Comparison of ENCODE assay signal across 13 cellular contexts in the genomic region with DNA sequence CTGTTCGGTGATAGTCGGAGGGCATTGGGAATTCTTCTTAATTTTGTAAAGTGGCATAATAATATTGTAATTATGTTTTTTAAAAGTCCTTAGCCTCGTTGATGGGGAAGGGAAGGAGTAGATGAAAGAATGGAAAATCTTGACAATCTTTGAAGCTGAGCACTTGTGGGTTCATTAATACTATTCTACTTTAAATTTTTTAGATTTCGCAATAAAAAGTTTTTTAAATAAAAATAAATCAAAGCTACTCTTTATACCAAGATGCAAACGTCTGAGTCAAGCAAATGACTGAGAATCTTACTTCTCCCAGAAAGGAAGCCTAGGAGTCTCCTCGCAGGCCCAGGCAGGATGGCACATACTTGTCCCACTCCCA.
DNase-seq lines count a peak whose midpoint lies in the region; ATAC-seq and TF ChIP-seq lines count a peak whose summit lies in the region.
"Had no signal": no experiment of that assay in that cellular context is flagged by ENCODE, and none has a peak within 500 bp of the region (broad histone marks: within the 10 kb centered on the region; RNA-seq: fewer than 3 reads in every experiment).

No MANE protein-coding gene starts in this region.

- H3K27ac ChIP-seq in PC-3 (ENCODE audit: low read length) = no peak overlapping the region
- H3K27ac ChIP-seq in endodermal cell (ENCODE audit: low read depth, low read length) = no peak overlapping the region
- no peak overlapping the region for H3K27ac ChIP-seq in trophoblast cell (ENCODE audit: low read depth, low read length)

- H4K12ac ChIP-seq in trophoblast cell (ENCODE audit: low read depth, low read length) = no peak overlapping the region

- H3K79me2 ChIP-seq in PC-3 (ENCODE audit: low read length) (no peaks in the 10 kb centered on the region), trophoblast cell (ENCODE audit: control insufficient read depth, insufficient read depth, low read length, poor library complexity) (no peaks in the 10 kb centered on the region)

- H4K8ac ChIP-seq in trophoblast cell (ENCODE audit: low read depth, low read length) = no peak overlapping the region

- H3K27me3 Mint-ChIP-seq in Calu3 (ENCODE audit: unreplicated experiment) (peaks cover 93% of the 10 kb centered on the region), endodermal cell (ENCODE audit: insufficient read depth) (peaks cover 72% of the 10 kb centered on the region)

- no peak overlapping the region for H2BK5ac ChIP-seq in trophoblast cell (ENCODE audit: low read depth, low read length, poor library complexity)

- WGBS in endodermal cell (ENCODE audit: insufficient coverage in 1 of 2, insufficient read length in 1 of 2), 2 experiments = 79 to 87% methylated on average over 4 to 6 of the region's 6 CpGs
- no CpG with 5 or more reads among the region's 6 CpGs for WGBS in trophoblast cell (ENCODE audit: extremely low coverage, insufficient coverage, insufficient read length)

- H3K36me3 ChIP-seq in PC-3 (ENCODE audit: low read depth, low read length) = no peaks in the 10 kb centered on the region
- H3K36me3 ChIP-seq in endodermal cell (ENCODE audit: control insufficient read depth, insufficient read depth, low read length) = no peaks in the 10 kb centered on the region
- no peaks in the 10 kb centered on the region for H3K36me3 ChIP-seq in trophoblast cell (ENCODE audit: control insufficient read depth in 1 of 2, insufficient read depth in 2 of 2, low read length in 2 of 2)

- peaks cover 1% of the 10 kb centered on the region for H3K79me1 ChIP-seq in trophoblast cell (ENCODE audit: low read length)

- H3K4me3 ChIP-seq in PC-3 (ENCODE audit: low read length) (no peak overlapping the region), endodermal cell (ENCODE audit: low read length) (peak overlapping the region; percentile 77), trophoblast cell (ENCODE audit: low read depth, low read length) (no peak overlapping the region)

- H3K4me1 ChIP-seq in PC-3 (ENCODE audit: insufficient read depth, low read length) (no peaks in the 10 kb centered on the region), endodermal cell (ENCODE audit: control insufficient read depth, insufficient read depth, low read length) (peaks cover 12% of the 10 kb centered on the region), trophoblast cell (ENCODE audit: control insufficient read depth in 1 of 2, insufficient read depth in 2 of 2, low read length in 2 of 2) (peaks cover 3 to 6% of the 10 kb centered on the region in 2 experiments)

- no peak overlapping the region for H2AK5ac ChIP-seq in trophoblast cell (ENCODE audit: low read length)

- H3K18ac ChIP-seq in trophoblast cell (ENCODE audit: low read length) = no peak overlapping the region

- peaks cover 82% of the 10 kb centered on the region for H3K27me3 ChIP-seq in PC-3 (ENCODE audit: low read length)
- peaks cover 94% of the 10 kb centered on the region for H3K27me3 ChIP-seq in endodermal cell (ENCODE audit: control insufficient read depth, insufficient read depth, low read length, poor library complexity, severe bottlenecking)
- peaks cover 18% of the 10 kb centered on the region for H3K27me3 ChIP-seq in trophoblast cell (ENCODE audit: insufficient read depth, low read length)

- peak overlapping the region; percentile 50 for H3K4me3 Mint-ChIP-seq in Calu3 (ENCODE audit: low read depth, unreplicated experiment)
- H3K4me3 Mint-ChIP-seq in endodermal cell = peak overlapping the region; percentile 68

- POLR2A ChIA-PET in PC-3 (lab: Charles Lee; ENCODE audit: unreplicated experiment) = no interaction called here

- H3K4me2 ChIP-seq in PC-3 (ENCODE audit: low read length) (peak overlapping the region; percentile 39), trophoblast cell (ENCODE audit: low read length) (peak overlapping the region; percentile 91)

- no peaks in the 10 kb centered on the region for H4K20me1 ChIP-seq in PC-3 (ENCODE audit: low read length)

- DNase-seq in Calu3 = no peak
- DNase-seq in PC-3 = no peak
- no peak for DNase-seq in endodermal cell
- DNase-seq in trophoblast cell = no peak
- DNase-seq in SIG-M5 (lab: John Stamatoyannopoulos, UW) = no peak
- DNase-seq in COR-L47 (lab: John Stamatoyannopoulos, UW) = no peak
- DNase-seq: central memory CD4-positive, alpha-beta T cell; DND-41; Karpas-422; SHP77 had no signal

- H3K14ac ChIP-seq in trophoblast cell (ENCODE audit: low read length) = no peak overlapping the region

- H3K36me3 Mint-ChIP-seq in Calu3 (ENCODE audit: insufficient read depth, unreplicated experiment) = peaks cover 10% of the 10 kb centered on the region
- H3K36me3 Mint-ChIP-seq in endodermal cell (ENCODE audit: low read depth) = no peaks in the 10 kb centered on the region

- no peak overlapping the region for H2BK12ac ChIP-seq in trophoblast cell (ENCODE audit: low read length)

- no peaks in the 10 kb centered on the region for H3K4me1 Mint-ChIP-seq in Calu3 (ENCODE audit: low read depth, unreplicated experiment)
- peaks cover 29% of the 10 kb centered on the region for H3K4me1 Mint-ChIP-seq in endodermal cell

- H3F3A ChIP-seq in PC-3 (ENCODE audit: low read length, unreplicated experiment) = no peaks in the 10 kb centered on the region

- intact Hi-C loops in Calu3 (cut with micrococcal nuclease; ENCODE audit: unreplicated experiment) (no loop called here), PC-3 (cut with micrococcal nuclease) (no loop called here)

- H3K9ac ChIP-seq in PC-3 (ENCODE audit: low read length) = no peak overlapping the region
- H3K9ac ChIP-seq in endodermal cell (ENCODE audit: extremely low read depth, low read length, poor library complexity, severe bottlenecking) = no peak overlapping the region
- H3K9ac ChIP-seq in trophoblast cell (ENCODE audit: low read length) = no peak overlapping the region

- H3K9me3 Mint-ChIP-seq in Calu3 (ENCODE audit: low read depth, unreplicated experiment) (no peaks in the 10 kb centered on the region), endodermal cell (no peaks in the 10 kb centered on the region)

- ATAC-seq in PC-3 (no peak), HG03139 (IDR thresholded peaks at IDR 0.05; ENCODE audit: unreplicated experiment) (no peak), GM21619 (IDR thresholded peaks at IDR 0.05; ENCODE audit: unreplicated experiment) (no peak)
- ATAC-seq: left ventricle myocardium superior had no signal

- H4K91ac ChIP-seq in trophoblast cell (ENCODE audit: low read depth, low read length) = no peak overlapping the region

- TF ChIP-seq CTCF in Calu3 (IDR thresholded peaks at IDR 0.05; ENCODE audit: unreplicated experiment) (no peak), PC-3 (conservative IDR thresholded peaks at IDR 0.05; ENCODE audit: low read depth, low read length) (no peak), endodermal cell (conservative IDR thresholded peaks at IDR 0.05) (no peak)

- no peak overlapping the region for H2AFZ ChIP-seq in PC-3 (ENCODE audit: low read length)
- H2AFZ ChIP-seq in trophoblast cell (ENCODE audit: insufficient read depth, low read length, poor library complexity) = no peak overlapping the region

- H2BK120ac ChIP-seq in trophoblast cell (ENCODE audit: insufficient read depth, low read length, poor library complexity) = no peak overlapping the region

- no peak overlapping the region for H3K4ac ChIP-seq in trophoblast cell (ENCODE audit: low read depth, low read length)

- CTCF ChIA-PET in Calu3 (lab: Charles Lee) = no interaction called here
- CTCF ChIA-PET in PC-3 (lab: Charles Lee) = no interaction called here

- BruUV-seq in Calu3 (replicated peaks; lab: Mats Ljungman, UMichigan) = no TSS peak
- BruUV-seq in PC-3 (replicated peaks; lab: Mats Ljungman, UMichigan) = no TSS peak

- H3K23ac ChIP-seq in trophoblast cell (ENCODE audit: low read length) = no peak overlapping the region

- H3K27ac Mint-ChIP-seq in Calu3 (ENCODE audit: unreplicated experiment) (no peak overlapping the region), endodermal cell (no peak overlapping the region)

- no peaks in the 10 kb centered on the region for H3K9me2 ChIP-seq in PC-3 (replicated peaks; ENCODE audit: low read length)

- H3K9me3 ChIP-seq in PC-3 (ENCODE audit: low read length) = no peaks in the 10 kb centered on the region
- peaks cover 6% of the 10 kb centered on the region for H3K9me3 ChIP-seq in endodermal cell (ENCODE audit: control insufficient read depth, low read length)
- peaks cover 2% of the 10 kb centered on the region for H3K9me3 ChIP-seq in trophoblast cell (ENCODE audit: insufficient read depth, low read depth, low read length)
